8 cellular contexts compared by ENCODE assay signal in genomic region chr1:39573736-39574624, GRCh38. TPM values are rescaled to one million over a fixed set of nuclear protein-coding genes. Genes with fewer than 3 reads are reported as not detected.
DNase-seq lines count a peak whose midpoint lies in the region; ATAC-seq, FAIRE-seq and TF ChIP-seq lines count a peak whose summit lies in the region.

No MANE protein-coding gene starts in this region.

- H3K27me3 ChIP-seq in SJSA1 (replicated peaks) = no peaks in the 10 kb centered on the region
- no peaks in the 10 kb centered on the region for H3K27me3 ChIP-seq in neuron (ENCODE audit: insufficient read depth, low read length)

- peaks cover 70% of the 10 kb centered on the region for H3K36me3 ChIP-seq in SJSA1
- H3K36me3 ChIP-seq in neuron (ENCODE audit: insufficient read depth, low read length) = peaks cover 60% of the 10 kb centered on the region

- peak overlapping the region; percentile 61 for H3K4me3 ChIP-seq in SJSA1
- H3K4me3 ChIP-seq in neuron (ENCODE audit: low read length) = peak overlapping the region; percentile 68

- DNase-seq in H54 (ENCODE audit: insufficient read length, low spot score) (peak; percentile 44), SJSA1 (ENCODE audit: low read depth in 1 of 2, low spot score in 2 of 2) (peak in 1 of 2 experiments; percentile 19), fibroblast of gingiva (ENCODE audit: low read depth) (peak; percentile 39), G401 (ENCODE audit: low spot score) (no peak)
- no peak for DNase-seq in activated CD4-positive, alpha-beta T cell treated with anti-CD3 and anti-CD28 coated beads for 1 hour

- H3K9me3 ChIP-seq in SJSA1 (replicated peaks) (0 out of 2 replicates have a peak, but pooled peaks cover 2% of the 10 kb centered on the region), neuron (ENCODE audit: low read length) (no peaks in the 10 kb centered on the region)

- H3K27ac ChIP-seq in SJSA1 = no peak overlapping the region

- in situ Hi-C loops in G401 (cut with HindIII; ENCODE audit: low sequenced_read_pairs) = no loop called here

- no peak for TF ChIP-seq POLR2A in H54 (IDR thresholded peaks at IDR 0.05; ENCODE audit: low read depth, low read length)

- FAIRE-seq in H54 (lab: Jason Lieb, UNC) = no peak

- H2AFZ ChIP-seq in neuron (ENCODE audit: low read depth, low read length) = no peak overlapping the region

- ATAC-seq in GM21526 (IDR thresholded peaks at IDR 0.05; ENCODE audit: low FRiP score, unreplicated experiment) (no peak), HG03175 (IDR thresholded peaks at IDR 0.05; ENCODE audit: unreplicated experiment) (no peak)

- H3K4me1 ChIP-seq in SJSA1 (replicated peaks) (peaks cover 32% of the 10 kb centered on the region), neuron (ENCODE audit: insufficient read depth, low read length) (peaks cover 28% of the 10 kb centered on the region)

RNA-seq across cellular contexts. Expression of gene PABPC4, which starts 2.6 kb away (rescaled TPM):
- total RNA-seq in SJSA1 (2014; rRNA removed; shearing (Covaris generic)) = 93.2 and 99.1 TPM in 2 replicates
- total RNA-seq in G401 (2014; rRNA removed; shearing (Covaris generic)) = 91.4 and 171 TPM in 2 replicates

Comparison
In these comparisons a context has a peak if more than half of its experiments do, and no peak if none do; other contexts are left out.
1. DNase-seq: peak in H54 (single experiment) and fibroblast of gingiva (single experiment); none in G401 (single experiment) and activated CD4-positive, alpha-beta T cell treated with anti-CD3 and anti-CD28 coated beads for 1 hour (single experiment).